In genomic region chr3:42224658-42225421, GRCh38 we compare ENCODE assay signal across 23 cellular contexts. TPM values are rescaled to one million over a fixed set of nuclear protein-coding genes. Genes with fewer than 3 reads are reported as not detected.
DNase-seq lines count a peak whose midpoint lies in the region; ATAC-seq and TF ChIP-seq lines count a peak whose summit lies in the region.
"Had no signal": no experiment of that assay in that cellular context is flagged by ENCODE, and none has a peak within 500 bp of the region (broad histone marks: within the 10 kb centered on the region; RNA-seq: fewer than 3 reads in every experiment).

No MANE protein-coding gene starts in this region.

- peaks cover 17% of the 10 kb centered on the region for H3K4me1 Mint-ChIP-seq in nephron progenitor cell

- TF ChIP-seq CTCF in fibroblast of villous mesenchyme (IDR thresholded peaks at IDR 0.05; ENCODE audit: insufficient read depth, low read depth, low read length) (no peak), nephron progenitor cell (IDR thresholded peaks at IDR 0.05) (no peak), spleen (IDR thresholded peaks at IDR 0.05 in 8 of 11, conservative IDR thresholded peaks at IDR 0.05 in 3 of 11) (no peak)

- intact Hi-C loops in Right ventricle myocardium inferior (cut with DNase I) (loop anchor here (5.0 to 10.0 kb wide), 4 partner anchors 217 to 530 kb away; no protein-coding TSS in a partner anchor), cardiac septum (cut with DNase I) (loop anchor here (10.0 kb wide), 1 partner anchor 330 kb away; no protein-coding TSS in a partner anchor), spleen (cut with DNase I; ENCODE audit: low total_unique reads) (no loop called here)

- H3K27me3 ChIP-seq in spleen (replicated peaks in 1 of 7): no peaks in the 10 kb centered on the region
- H3K27me3 ChIP-seq: neutrophil, thyroid gland had no signal

- DNase-seq in Right ventricle myocardium inferior (ENCODE audit: missing footprints) (no peak), cardiac septum (ENCODE audit: low spot score) (no peak), fibroblast of villous mesenchyme (ENCODE audit: low read depth) (peak; percentile 64), nephron progenitor cell (no peak), SHP77 (lab: John Stamatoyannopoulos, UW) (no peak), HUDEP-2 (lab: John Stamatoyannopoulos, UW; ENCODE audit: unreplicated experiment in 76 of 76) (no peak), spleen (no peak)
- DNase-seq: activated CD4-positive, CD25-positive, alpha-beta regulatory T cell; amygdala; erythroblast; head of caudate nucleus; islet precursor cell; NCI-H1048; NCI-H748 treated with DMSO at 0.1 percent for 48 hours; stimulated activated CD4-positive, alpha-beta T cell treated with anti-CD3 and anti-CD28 coated beads, Interleukin-4, amount 100 ng/mL, for 4 hours; thyroid gland had no signal

- peaks cover 2% of the 10 kb centered on the region for H3K27me3 Mint-ChIP-seq in nephron progenitor cell (ENCODE audit: low read depth, poor library complexity)

- 84 to 92% (median 88%) methylated on average over 12 of the region's 12 CpGs for WGBS in spleen, 5 donors

- peaks cover 59% of the 10 kb centered on the region for H3K36me3 Mint-ChIP-seq in nephron progenitor cell (ENCODE audit: low read depth)

- H3K9me3 ChIP-seq in spleen: peaks cover 0 to 5% (median 0%) of the 10 kb centered on the region in 8 donors
- H3K9me3 ChIP-seq: A549, neutrophil, thyroid gland had no signal

- no peak for TF ChIP-seq POLR2A in spleen (IDR thresholded peaks at IDR 0.05)

- no peak overlapping the region for H3K27ac ChIP-seq in spleen
- H3K27ac ChIP-seq: A549, C4-2B, coronary artery, neutrophil, thyroid gland had no signal

- no peak overlapping the region for H3K4me3 Mint-ChIP-seq in nephron progenitor cell
- H3K4me3 Mint-ChIP-seq: T-helper 1 cell treated with Interleukin-12 subunit alpha and Interleukin-12 subunit beta and Interleukin-4 antibody, amounts not matched to agents 30 μg/mL and 1 μg/mL, for 36 hours had no signal

- peak overlapping the region; percentile 71 for H3K27ac Mint-ChIP-seq in nephron progenitor cell
- H3K27ac Mint-ChIP-seq: activated T-helper 2 cell treated with anti-CD3 and anti-CD28 coated beads, Interferon-gamma antibody, Interleukin-2, Interleukin-4, amounts not matched to agents 10 μg/mL and 5 μg/mL and 100 μg/mL, durations not matched to agents 14 hours and 24 hours and 36 hours; T-helper 1 cell treated with Interleukin-12 subunit alpha and Interleukin-12 subunit beta and Interleukin-4 antibody, amounts not matched to agents 30 μg/mL and 1 μg/mL, for 36 hours had no signal

- H3K9me3 Mint-ChIP-seq in nephron progenitor cell: no peaks in the 10 kb centered on the region
- H3K9me3 Mint-ChIP-seq: activated T-helper 2 cell treated with anti-CD3 and anti-CD28 coated beads, Interferon-gamma antibody, Interleukin-2, Interleukin-4, amounts not matched to agents 10 μg/mL and 5 μg/mL and 100 μg/mL, durations not matched to agents 14 hours and 24 hours and 36 hours; T-helper 1 cell treated with Interleukin-12 subunit alpha and Interleukin-12 subunit beta and Interleukin-4 antibody, amounts not matched to agents 30 μg/mL and 1 μg/mL, for 36 hours had no signal

- peak; percentile 73 for ATAC-seq in Right ventricle myocardium inferior
- ATAC-seq in HG02852 (IDR thresholded peaks at IDR 0.05; ENCODE audit: unreplicated experiment): no peak
- ATAC-seq: A549 had no signal

- no peak overlapping the region for H3K4me3 ChIP-seq in fibroblast of villous mesenchyme (ENCODE audit: low read depth, low read length)
- no peak overlapping the region for H3K4me3 ChIP-seq in spleen
- H3K4me3 ChIP-seq: A549, coronary artery, thyroid gland had no signal

- peaks cover 3 to 68% (median 52%) of the 10 kb centered on the region in 6 donors for H3K36me3 ChIP-seq in spleen

- no peaks in the 10 kb centered on the region for H3K4me1 ChIP-seq in spleen
- H3K4me1 ChIP-seq: thyroid gland had no signal

RNA-seq across cellular contexts. Expression of gene CCK, which starts 41.1 kb away (rescaled TPM):
- not detected for total RNA-seq in Right ventricle myocardium inferior
- not detected for total RNA-seq in cardiac septum
- not detected in 2 replicates for total RNA-seq in fibroblast of villous mesenchyme
- total RNA-seq in spleen: not detected
- polyA plus RNA-seq in spleen: not detected
- total RNA-seq: activated T-helper 2 cell treated with anti-CD3 and anti-CD28 coated beads, Interferon-gamma antibody, Interleukin-2, Interleukin-4, amounts not matched to agents 10 μg/mL and 5 μg/mL and 100 μg/mL, durations not matched to agents 14 hours and 24 hours and 36 hours had no signal
